Comparison of ENCODE assay signal across 31 cellular contexts in genomic region chr2:183671233-183671632, GRCh38.
"Had no signal": no experiment of that assay in that cellular context is flagged by ENCODE, and none has a peak within 500 bp of the region (broad histone marks: within the 10 kb centered on the region; RNA-seq: fewer than 3 reads in every experiment).

No MANE protein-coding gene starts in this region.

- DNase-seq: activated B cell treated with CpG ODN at 0.5 μM for 24 hours; activated CD4-positive, alpha-beta memory T cell treated with anti-CD3 and anti-CD28 coated beads for 36 hours; activated CD4-positive, alpha-beta T cell treated with anti-CD3 and anti-CD28 coated beads for 48 hours; activated CD8-positive, alpha-beta memory T cell treated with anti-CD3 and anti-CD28 coated beads, Interleukin-2, amount 10 ng/mL, durations not matched to agents 7 days and 5 days; activated CD8-positive, alpha-beta memory T cell treated with anti-CD3 and anti-CD28 coated beads, Interleukin-2, amount 50 U/mL, for 4 hours; activated CD8-positive, alpha-beta T cell treated with anti-CD3 and anti-CD28 coated beads, Interleukin-2, amount 10 ng/mL, durations not matched to agents 7 days and 5 days; activated effector memory CD4-positive, alpha-beta T cell treated with anti-CD3 and anti-CD28 coated beads, Interleukin-2, amount 50 U/mL, for 16 hours; activated naive CD4-positive, alpha-beta T cell treated with anti-CD3 and anti-CD28 coated beads for 36 hours; activated naive CD8-positive, alpha-beta T cell treated with anti-CD3 and anti-CD28 coated beads for 36 hours; activated naive CD8-positive, alpha-beta T cell treated with anti-CD3 and anti-CD28 coated beads, Interleukin-2, amount 50 U/mL, for 24 hours; activated T-cell treated with anti-CD3 and anti-CD28 coated beads, Interleukin-2, amount 50 U/mL, for 1 hour; activated T-cell treated with anti-CD3 and anti-CD28 coated beads, Interleukin-2, amount 50 U/mL, for 48 hours; adrenal gland; amygdala; aorta; body of pancreas; caudate nucleus; cortex of kidney; dermis blood vessel endothelial cell; effector CD4-positive, alpha-beta T cell; effector memory CD8-positive, alpha-beta T cell; erythroblast; foreskin keratinocyte; gastrocnemius medialis; glutamatergic neuron; heart left ventricle; T1000; WERI-Rb-1 had no signal

- H3K36me3 ChIP-seq: adrenal gland, esophagus muscularis mucosa, gastrocnemius medialis, heart left ventricle, WERI-Rb-1 had no signal

- FAIRE-seq: colon had no signal

- H3K9me3 ChIP-seq: adrenal gland, body of pancreas, esophagus muscularis mucosa, gastrocnemius medialis, heart left ventricle had no signal

- ATAC-seq: activated CD4-positive, CD25-positive, alpha-beta regulatory T cell treated with anti-CD3 and anti-CD28 coated beads, Interleukin-2, amount 50 U/mL, for 24 hours; activated CD8-positive, alpha-beta memory T cell treated with anti-CD3 and anti-CD28 coated beads, Interleukin-2, amount 10 ng/mL, durations not matched to agents 7 days and 5 days; activated CD8-positive, alpha-beta T cell treated with anti-CD3 and anti-CD28 coated beads, Interleukin-2, amount 10 ng/mL, durations not matched to agents 7 days and 5 days; activated naive CD8-positive, alpha-beta T cell treated with anti-CD3 and anti-CD28 coated beads, Interleukin-2, amount 50 U/mL, for 24 hours; body of pancreas; effector memory CD8-positive, alpha-beta T cell; foreskin keratinocyte; gastrocnemius medialis; heart left ventricle had no signal

- H3K4me1 ChIP-seq: body of pancreas, foreskin keratinocyte had no signal

- H3K4me3 ChIP-seq: adrenal gland, body of pancreas, esophagus muscularis mucosa, gastrocnemius medialis, heart left ventricle had no signal

- H3K27me3 ChIP-seq: adrenal gland, body of pancreas, esophagus muscularis mucosa, foreskin keratinocyte, gastrocnemius medialis, heart left ventricle had no signal

- H3K27ac ChIP-seq: adrenal gland, body of pancreas, esophagus muscularis mucosa, foreskin keratinocyte, gastrocnemius medialis, heart left ventricle, WERI-Rb-1 had no signal
